Comparison of ENCODE assay signal across 26 cellular contexts in genomic region chr14:51028851-51029754, GRCh38.
DNase-seq lines count a peak whose midpoint lies in the region; ATAC-seq and TF ChIP-seq lines count a peak whose summit lies in the region.
"Had no signal": no experiment of that assay in that cellular context is flagged by ENCODE, and none has a peak within 500 bp of the region (broad histone marks: within the 10 kb centered on the region; RNA-seq: fewer than 3 reads in every experiment).

No MANE protein-coding gene starts in this region.

- CTCF ChIA-PET in activated CD8-positive, alpha-beta T cell treated with anti-CD3 and anti-CD28 coated beads for 36 hours (lab: Charles Lee), result no interaction called here

- H3K36me3 Mint-ChIP-seq in brain, result peaks cover 22% of the 10 kb centered on the region
- H3K36me3 Mint-ChIP-seq in neural crest cell (ENCODE audit: low read depth), result peaks cover 10% of the 10 kb centered on the region
- no peaks in the 10 kb centered on the region for H3K36me3 Mint-ChIP-seq in activated CD8-positive, alpha-beta T cell treated with anti-CD3 and anti-CD28 coated beads for 36 hours (ENCODE audit: low read depth)
- H3K36me3 Mint-ChIP-seq: activated naive CD8-positive, alpha-beta T cell treated with anti-CD3 and anti-CD28 coated beads, Interleukin-2, amount 10 ng/mL, durations not matched to agents 7 days and 5 days had no signal

- H3K27ac ChIP-seq in fibroblast of lung (ENCODE audit: insufficient read depth, low read length), result no peak overlapping the region
- peak overlapping the region; percentile 60 for H3K27ac ChIP-seq in temporal lobe (ENCODE audit: low read depth, low read length)
- H3K27ac ChIP-seq: GM23248, heart left ventricle, HL-60 had no signal

- H3K4me3 ChIP-seq in fibroblast of lung (replicated peaks in 1 of 4; ENCODE audit: control extremely low read depth in 1 of 4, insufficient read depth in 1 of 4, low read depth in 3 of 4, low read length in 4 of 4), result no peak overlapping the region
- H3K4me3 ChIP-seq: GM23248, heart left ventricle had no signal

- H3K4me3 Mint-ChIP-seq in brain (peak overlapping the region in 1 of 5 experiments; percentile 19), neural crest cell (no peak overlapping the region)
- no peak overlapping the region for H3K4me3 Mint-ChIP-seq in activated CD8-positive, alpha-beta T cell treated with anti-CD3 and anti-CD28 coated beads for 36 hours
- H3K4me3 Mint-ChIP-seq: activated naive CD8-positive, alpha-beta T cell treated with anti-CD3 and anti-CD28 coated beads, Interleukin-2, amount 10 ng/mL, durations not matched to agents 7 days and 5 days; stimulated activated memory B cell treated with anti-CD40 and anti-IgM and Interleukin-4, amounts not matched to agents 10 μg/mL and 1 μg/mL and 100 μg/mL, for 72 hours; T-helper 2 cell treated with Interferon-gamma antibody and Interleukin-4, amounts not matched to agents 5 μg/mL and 100 μg/mL, for 36 hours had no signal

- H4K20me1 ChIP-seq in fibroblast of lung (ENCODE audit: control insufficient read depth, extremely low read depth, insufficient read depth, low read length), result no peaks in the 10 kb centered on the region

- peaks cover 55% of the 10 kb centered on the region for H3K4me1 Mint-ChIP-seq in brain
- peaks cover 49% of the 10 kb centered on the region for H3K4me1 Mint-ChIP-seq in neural crest cell
- H3K4me1 Mint-ChIP-seq in activated CD8-positive, alpha-beta T cell treated with anti-CD3 and anti-CD28 coated beads for 36 hours (ENCODE audit: low read depth), result no peaks in the 10 kb centered on the region
- H3K4me1 Mint-ChIP-seq: activated naive CD8-positive, alpha-beta T cell treated with anti-CD3 and anti-CD28 coated beads, Interleukin-2, amount 10 ng/mL, durations not matched to agents 7 days and 5 days; stimulated activated memory B cell treated with anti-CD40 and anti-IgM and Interleukin-4, amounts not matched to agents 10 μg/mL and 1 μg/mL and 100 μg/mL, for 72 hours had no signal

- no peak overlapping the region for H3K9ac ChIP-seq in fibroblast of lung (ENCODE audit: insufficient read depth, low read length)
- H3K9ac ChIP-seq: GM23248 had no signal

- no peaks in the 10 kb centered on the region for H3K36me3 ChIP-seq in fibroblast of lung (ENCODE audit: control insufficient read depth, insufficient read depth, low read length)
- H3K36me3 ChIP-seq: heart left ventricle had no signal

- intact Hi-C loops in activated CD8-positive, alpha-beta T cell treated with anti-CD3 and anti-CD28 coated beads for 36 hours (cut with micrococcal nuclease), result no loop called here

- peaks cover 0 to 4% (median 0%) of the 10 kb centered on the region in 5 experiments for H3K9me3 Mint-ChIP-seq in brain
- peaks cover 4% of the 10 kb centered on the region for H3K9me3 Mint-ChIP-seq in neural crest cell
- H3K9me3 Mint-ChIP-seq in activated CD8-positive, alpha-beta T cell treated with anti-CD3 and anti-CD28 coated beads for 36 hours, result no peaks in the 10 kb centered on the region
- H3K9me3 Mint-ChIP-seq: activated naive CD8-positive, alpha-beta T cell treated with anti-CD3 and anti-CD28 coated beads, Interleukin-2, amount 10 ng/mL, durations not matched to agents 7 days and 5 days; stimulated activated memory B cell treated with anti-CD40 and anti-IgM and Interleukin-4, amounts not matched to agents 10 μg/mL and 1 μg/mL and 100 μg/mL, for 72 hours; T-helper 2 cell treated with Interferon-gamma antibody and Interleukin-4, amounts not matched to agents 5 μg/mL and 100 μg/mL, for 36 hours had no signal

- no peak overlapping the region for H3K4me2 ChIP-seq in fibroblast of lung (ENCODE audit: extremely low read depth, insufficient read depth, low read length)

- no peaks in the 10 kb centered on the region for H3K27me3 ChIP-seq in fibroblast of lung (ENCODE audit: control insufficient read depth, insufficient read depth, low read length)
- H3K27me3 ChIP-seq: heart left ventricle had no signal

- POLR2A ChIA-PET in activated CD8-positive, alpha-beta T cell treated with anti-CD3 and anti-CD28 coated beads for 36 hours (lab: Charles Lee), result no interaction called here

- no peak overlapping the region for H2AFZ ChIP-seq in fibroblast of lung (ENCODE audit: low read length)
- H2AFZ ChIP-seq: GM23248 had no signal

- H3K9me3 ChIP-seq in fibroblast of lung (ENCODE audit: control insufficient read depth, insufficient read depth, low read depth, low read length), result no peaks in the 10 kb centered on the region
- H3K9me3 ChIP-seq: Caco-2, heart left ventricle had no signal

- peak overlapping the region; percentile 13 to 87 (median 59) for H3K27ac Mint-ChIP-seq in brain
- H3K27ac Mint-ChIP-seq in neural crest cell (ENCODE audit: unreplicated experiment), result peak overlapping the region; percentile 70
- no peak overlapping the region for H3K27ac Mint-ChIP-seq in activated CD8-positive, alpha-beta T cell treated with anti-CD3 and anti-CD28 coated beads for 36 hours
- H3K27ac Mint-ChIP-seq: activated naive CD8-positive, alpha-beta T cell treated with anti-CD3 and anti-CD28 coated beads, Interleukin-2, amount 10 ng/mL, durations not matched to agents 7 days and 5 days; stimulated activated memory B cell treated with anti-CD40 and anti-IgM and Interleukin-4, amounts not matched to agents 10 μg/mL and 1 μg/mL and 100 μg/mL, for 72 hours; T-helper 2 cell treated with Interferon-gamma antibody and Interleukin-4, amounts not matched to agents 5 μg/mL and 100 μg/mL, for 36 hours had no signal

- no peaks in the 10 kb centered on the region for H3K4me1 ChIP-seq in fibroblast of lung (ENCODE audit: control insufficient read depth, extremely low read depth, insufficient read depth, low read length)
- H3K4me1 ChIP-seq: Caco-2, heart left ventricle had no signal

- no peak for ATAC-seq in HG03025 (IDR thresholded peaks at IDR 0.05; ENCODE audit: low FRiP score, unreplicated experiment)
- ATAC-seq in activated CD8-positive, alpha-beta T cell treated with anti-CD3 and anti-CD28 coated beads for 36 hours, result no peak
- ATAC-seq: heart left ventricle; stimulated activated memory B cell treated with anti-CD40 and anti-IgM and Interleukin-4, amounts not matched to agents 10 μg/mL and 1 μg/mL and 100 μg/mL, for 72 hours had no signal

- peak; percentile 23 to 46 for DNase-seq in fibroblast of lung (ENCODE audit: low read depth in 2 of 2)
- DNase-seq in neural crest cell (ENCODE audit: low read depth, low spot score), result no peak
- no peak for DNase-seq in KBM-7
- no peak for DNase-seq in activated CD8-positive, alpha-beta T cell treated with anti-CD3 and anti-CD28 coated beads for 36 hours
- no peak for DNase-seq in T-helper 2 cell
- DNase-seq: activated CD4-positive, alpha-beta T cell treated with anti-CD3 and anti-CD28 coated beads for 4 hours; activated CD8-positive, alpha-beta memory T cell treated with anti-CD3 and anti-CD28 coated beads for 24 hours; activated effector memory CD4-positive, alpha-beta T cell treated with anti-CD3 and anti-CD28 coated beads, Interleukin-2, amount 50 U/mL, for 16 hours; activated naive CD8-positive, alpha-beta T cell treated with anti-CD3 and anti-CD28 coated beads, Interleukin-2, amount 10 ng/mL, durations not matched to agents 7 days and 5 days; Caco-2; DMS79 treated with DMSO at 0.1 percent for 48 hours; effector CD8-positive, alpha-beta T cell; GM23248; heart left ventricle; kidney glomerular epithelial cell; mammary epithelial cell; NCI-H1694 treated with DMSO at 0.1 percent for 48 hours; NCI-H69; SHP77; stimulated activated CD4-positive, alpha-beta T cell treated with anti-CD3 and anti-CD28 coated beads, Interleukin-4, amount 100 ng/mL, for 4 hours had no signal

- no peaks in the 10 kb centered on the region for H3K79me2 ChIP-seq in fibroblast of lung (ENCODE audit: control insufficient read depth, insufficient read depth, low read length)

- in situ Hi-C loops in KBM-7 (cut with MboI; ENCODE audit: low pct_unique_long_range_greater_than_20kb, low sequenced_read_pairs), result no loop called here

- H3K27me3 Mint-ChIP-seq in brain (peaks cover 2% of the 10 kb centered on the region), neural crest cell (ENCODE audit: low read depth) (no peaks in the 10 kb centered on the region)
- H3K27me3 Mint-ChIP-seq in activated CD8-positive, alpha-beta T cell treated with anti-CD3 and anti-CD28 coated beads for 36 hours, result peaks cover 3% of the 10 kb centered on the region
- H3K27me3 Mint-ChIP-seq: activated naive CD8-positive, alpha-beta T cell treated with anti-CD3 and anti-CD28 coated beads, Interleukin-2, amount 10 ng/mL, durations not matched to agents 7 days and 5 days had no signal

- TF ChIP-seq CTCF in brain (conservative IDR thresholded peaks at IDR 0.05), result no peak
- TF ChIP-seq CTCF in fibroblast of lung (conservative IDR thresholded peaks at IDR 0.05 in 1 of 2, IDR thresholded peaks at IDR 0.05 in 1 of 2; ENCODE audit: low read depth in 1 of 2, low read length in 2 of 2), result no peak
- TF ChIP-seq CTCF in neural crest cell (conservative IDR thresholded peaks at IDR 0.05), result no peak
- TF ChIP-seq CTCF in activated CD8-positive, alpha-beta T cell treated with anti-CD3 and anti-CD28 coated beads for 36 hours (IDR thresholded peaks at IDR 0.05), result no peak

Comparison
In these comparisons a context has a peak if more than half of its experiments do, and no peak if none do; other contexts are left out.
1. DNase-seq: peak in fibroblast of lung (2 of 2); none in neural crest cell (single experiment), KBM-7 (single experiment), activated CD8-positive, alpha-beta T cell treated with anti-CD3 and anti-CD28 coated beads for 36 hours (single experiment) and T-helper 2 cell (0 of 5).